ENCODE assay signal across 10 cellular contexts in genomic region chr11:35087648-35088047, GRCh38. TPM values are rescaled to one million over a fixed set of nuclear protein-coding genes. Genes with fewer than 3 reads are reported as not detected.
DNase-seq lines count a peak whose midpoint lies in the region; ATAC-seq, FAIRE-seq and TF ChIP-seq lines count a peak whose summit lies in the region.
"Had no signal": no experiment of that assay in that cellular context is flagged by ENCODE, and none has a peak within 500 bp of the region (broad histone marks: within the 10 kb centered on the region; RNA-seq: fewer than 3 reads in every experiment).

No MANE protein-coding gene starts in this region.

- H3K27me3 Mint-ChIP-seq in stimulated activated naive CD8-positive, alpha-beta T cell treated with anti-CD3 and anti-CD28 coated beads, Interleukin-15, Interleukin-2, amounts not matched to agents 100 ng/mL and 50 ng/mL, for 24 hours = peaks cover 1% of the 10 kb centered on the region
- no peaks in the 10 kb centered on the region for H3K27me3 Mint-ChIP-seq in stimulated activated naive CD8-positive, alpha-beta T cell treated with anti-CD3 and anti-CD28 coated beads, Interleukin-15, amount 100 ng/mL, for 72 hours
- H3K27me3 Mint-ChIP-seq in activated B cell treated with CpG ODN at 0.5 μM for 24 hours = no peaks in the 10 kb centered on the region
- no peaks in the 10 kb centered on the region for H3K27me3 Mint-ChIP-seq in glutamatergic neuron (ENCODE audit: unreplicated experiment)

- no peaks in the 10 kb centered on the region for H3K36me3 Mint-ChIP-seq in stimulated activated naive CD8-positive, alpha-beta T cell treated with anti-CD3 and anti-CD28 coated beads, Interleukin-15, Interleukin-2, amounts not matched to agents 100 ng/mL and 50 ng/mL, for 24 hours (ENCODE audit: low read depth)
- no peaks in the 10 kb centered on the region for H3K36me3 Mint-ChIP-seq in activated B cell treated with CpG ODN at 0.5 μM for 24 hours (ENCODE audit: low read depth)
- peaks cover 4% of the 10 kb centered on the region for H3K36me3 Mint-ChIP-seq in glutamatergic neuron (ENCODE audit: unreplicated experiment)

- peaks cover 8% of the 10 kb centered on the region for H3K9me3 Mint-ChIP-seq in stimulated activated naive CD8-positive, alpha-beta T cell treated with anti-CD3 and anti-CD28 coated beads, Interleukin-15, Interleukin-2, amounts not matched to agents 100 ng/mL and 50 ng/mL, for 24 hours
- H3K9me3 Mint-ChIP-seq in stimulated activated naive CD8-positive, alpha-beta T cell treated with anti-CD3 and anti-CD28 coated beads, Interleukin-15, amount 100 ng/mL, for 72 hours = peaks cover 0 to 12% of the 10 kb centered on the region in 2 donors
- H3K9me3 Mint-ChIP-seq in activated B cell treated with CpG ODN at 0.5 μM for 24 hours (no peaks in the 10 kb centered on the region), glutamatergic neuron (ENCODE audit: unreplicated experiment) (peaks cover 2% of the 10 kb centered on the region)

- TF ChIP-seq CTCF in activated B cell treated with CpG ODN at 0.5 μM for 24 hours (IDR thresholded peaks at IDR 0.05) = no peak
- TF ChIP-seq CTCF in glutamatergic neuron (IDR thresholded peaks at IDR 0.05; ENCODE audit: partially characterized antibody, unreplicated experiment) = no peak

- CTCF ChIA-PET in activated B cell treated with CpG ODN at 0.5 μM for 24 hours (lab: Charles Lee) = interaction anchor here (1.4 to 1.7 kb wide), 2 partner anchors 29 to 39 kb away, joined by 3 to 4 read pairs; no protein-coding TSS in a partner anchor

- no peak for ATAC-seq in stimulated activated naive CD8-positive, alpha-beta T cell treated with anti-CD3 and anti-CD28 coated beads, Interleukin-15, amount 100 ng/mL, for 72 hours
- ATAC-seq in activated B cell treated with CpG ODN at 0.5 μM for 24 hours (ENCODE audit: low read depth) (no peak), left lobe of liver (peak; percentile 11)

- H3K27ac Mint-ChIP-seq in stimulated activated naive CD8-positive, alpha-beta T cell treated with anti-CD3 and anti-CD28 coated beads, Interleukin-15, Interleukin-2, amounts not matched to agents 100 ng/mL and 50 ng/mL, for 24 hours = peak overlapping the region; percentile 78
- H3K27ac Mint-ChIP-seq in stimulated activated naive CD8-positive, alpha-beta T cell treated with anti-CD3 and anti-CD28 coated beads, Interleukin-15, amount 100 ng/mL, for 72 hours = peak overlapping the region in 1 of 2 donors; percentile 54
- H3K27ac Mint-ChIP-seq in activated B cell treated with CpG ODN at 0.5 μM for 24 hours = peak overlapping the region; percentile 87
- no peak overlapping the region for H3K27ac Mint-ChIP-seq in glutamatergic neuron (ENCODE audit: unreplicated experiment)

- intact Hi-C loops in activated B cell treated with CpG ODN at 0.5 μM for 24 hours (cut with micrococcal nuclease) (no loop called here), posterior cingulate gyrus (cut with DNase I) (no loop called here)

- no peak for DNase-seq in stimulated activated naive CD8-positive, alpha-beta T cell treated with anti-CD3 and anti-CD28 coated beads, Interleukin-15, amount 100 ng/mL, for 72 hours
- no peak for DNase-seq in activated B cell treated with CpG ODN at 0.5 μM for 24 hours
- no peak for DNase-seq in left lobe of liver (ENCODE audit: low spot score)
- DNase-seq in frontal cortex (ENCODE audit: low spot score in 2 of 2) = no peak
- DNase-seq in posterior cingulate gyrus = no peak
- DNase-seq in mesenteric fat pad (ENCODE audit: low spot score) = no peak
- DNase-seq in glutamatergic neuron = no peak
- DNase-seq: NCI-H1092, SHP77 treated with DMSO at 0.1 percent for 48 hours had no signal

- no peak overlapping the region for H3K4me3 Mint-ChIP-seq in stimulated activated naive CD8-positive, alpha-beta T cell treated with anti-CD3 and anti-CD28 coated beads, Interleukin-15, Interleukin-2, amounts not matched to agents 100 ng/mL and 50 ng/mL, for 24 hours
- no peak overlapping the region for H3K4me3 Mint-ChIP-seq in stimulated activated naive CD8-positive, alpha-beta T cell treated with anti-CD3 and anti-CD28 coated beads, Interleukin-15, amount 100 ng/mL, for 72 hours
- H3K4me3 Mint-ChIP-seq in activated B cell treated with CpG ODN at 0.5 μM for 24 hours (no peak overlapping the region), glutamatergic neuron (ENCODE audit: unreplicated experiment) (no peak overlapping the region)

- H3K4me1 Mint-ChIP-seq in stimulated activated naive CD8-positive, alpha-beta T cell treated with anti-CD3 and anti-CD28 coated beads, Interleukin-15, Interleukin-2, amounts not matched to agents 100 ng/mL and 50 ng/mL, for 24 hours (ENCODE audit: low read depth) = peaks cover 75% of the 10 kb centered on the region
- H3K4me1 Mint-ChIP-seq in stimulated activated naive CD8-positive, alpha-beta T cell treated with anti-CD3 and anti-CD28 coated beads, Interleukin-15, amount 100 ng/mL, for 72 hours = peaks cover 70% of the 10 kb centered on the region
- H3K4me1 Mint-ChIP-seq in activated B cell treated with CpG ODN at 0.5 μM for 24 hours (peaks cover 67% of the 10 kb centered on the region), glutamatergic neuron (ENCODE audit: low read depth, unreplicated experiment) (no peaks in the 10 kb centered on the region)

- POLR2A ChIA-PET in activated B cell treated with CpG ODN at 0.5 μM for 24 hours (lab: Charles Lee) = interaction anchor here (0.8 to 5.6 kb wide), 9 partner anchors 9 to 72 kb away, joined by 3 to 48 read pairs (median 5); partner anchors contain the start of gene CD44

- no peak for FAIRE-seq in frontal cortex (lab: Jason Lieb, UNC)

RNA-seq across cellular contexts. Expression of gene CD44, which starts 51.3 kb away (rescaled TPM):
- 1,441 and 1,546 TPM in 2 replicates for total RNA-seq in activated B cell treated with CpG ODN at 0.5 μM for 24 hours
- total RNA-seq in left lobe of liver = 11.7 TPM
- 4.1 TPM for total RNA-seq in frontal cortex
- 280 TPM for total RNA-seq in mesenteric fat pad
- 0.71 TPM for total RNA-seq in glutamatergic neuron (ENCODE audit: unreplicated experiment)

Comparison
In these comparisons a context has a peak if more than half of its experiments do, and no peak if none do; other contexts are left out.
1. RNA of gene CD44, which starts 51.3 kb away (total RNA-seq): 1,441 to 1,546 TPM in activated B cell treated with CpG ODN at 0.5 μM for 24 hours and 280 TPM in mesenteric fat pad (single experiment); 11.7 TPM in left lobe of liver (single experiment), 4.1 TPM in frontal cortex (single experiment) and 0.71 TPM in glutamatergic neuron (single experiment); every median in the first group is over 10 times any median in the second.